In the genomic region with DNA sequence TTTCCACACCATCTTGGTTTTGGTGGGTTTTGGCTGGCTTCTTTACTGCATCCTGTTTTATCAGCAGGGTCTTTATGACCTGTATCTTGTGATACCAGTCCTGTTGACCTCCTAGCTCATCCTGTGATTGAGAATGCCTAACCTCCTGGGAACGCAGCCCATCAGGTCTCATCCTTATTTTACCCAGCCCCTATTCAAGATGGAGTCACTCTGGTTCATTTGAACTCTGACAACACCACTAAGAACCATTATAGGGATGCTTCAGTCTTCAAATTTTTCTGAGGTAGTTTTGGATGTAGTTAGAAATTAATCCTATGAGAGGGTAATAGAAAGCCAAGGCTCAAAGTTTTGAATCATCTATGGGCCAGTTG, we compare ENCODE assay signal across 19 cellular contexts.
"Had no signal": no experiment of that assay in that cellular context is flagged by ENCODE, and none has a peak within 500 bp of the region (broad histone marks: within the 10 kb centered on the region; RNA-seq: fewer than 3 reads in every experiment).

No MANE protein-coding gene starts in this region.

- DNase-seq: IMR-90, Kasumi-1, NCI-H1048, NCI-H1105, NCI-H1417, NCI-H1436 treated with DMSO at 0.1 percent for 48 hours, NCI-H1694, NCI-H187 treated with DMSO at 0.1 percent for 48 hours, NCI-H2029 treated with DMSO at 0.1 percent for 48 hours, NCI-H2171 treated with DMSO at 0.1 percent for 48 hours, NCI-H345, NCI-H524, NCI-H526 treated with DMSO at 0.1 percent for 48 hours, NCI-H748 treated with DMSO at 0.1 percent for 48 hours, Right ventricle myocardium superior, RPMI8226, SIG-M5 had no signal

- H3K27me3 ChIP-seq: SJSA1 had no signal

- H3K27ac ChIP-seq: KMS-11, SJSA1 had no signal

- H3K4me3 ChIP-seq: SJSA1 had no signal

- H3K4me2 ChIP-seq: KMS-11 had no signal

- H3K9ac ChIP-seq: KMS-11 had no signal

- H3K36me3 ChIP-seq: SJSA1 had no signal
